Comparison of ENCODE assay signal across 22 cellular contexts in the genomic region with DNA sequence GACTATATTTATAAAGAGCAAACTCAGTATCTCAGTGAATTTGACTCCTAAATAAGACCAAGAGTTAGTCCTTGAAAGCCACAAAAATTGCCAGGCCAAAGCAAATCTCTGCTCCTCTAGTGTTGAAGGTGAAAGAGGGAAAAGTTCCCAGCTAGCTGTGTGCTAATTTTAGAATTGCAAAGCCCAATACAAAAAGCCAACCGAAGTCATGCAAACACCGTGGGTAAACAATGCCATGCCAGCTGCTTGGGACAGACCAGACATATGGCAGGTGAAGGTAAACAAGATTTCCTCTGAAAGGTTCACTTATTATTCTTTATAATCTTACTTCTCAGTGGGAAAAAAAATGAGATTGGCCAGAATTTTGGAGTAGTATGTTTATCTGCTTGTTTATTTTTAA.
A peak's percentile ranks its signal among the peaks of the same experiment; 100 is the strongest.
DNase-seq lines count a peak whose midpoint lies in the region; ATAC-seq and TF ChIP-seq lines count a peak whose summit lies in the region.
"Had no signal": no experiment of that assay in that cellular context is flagged by ENCODE, and none has a peak within 500 bp of the region (broad histone marks: within the 10 kb centered on the region; RNA-seq: fewer than 3 reads in every experiment).

No MANE protein-coding gene starts in this region.

- no peak overlapping the region for H3K4me3 ChIP-seq in left ventricle myocardium inferior
- H3K4me3 ChIP-seq: coronary artery, transverse colon had no signal

- peaks cover 4% of the 10 kb centered on the region for H3K27me3 Mint-ChIP-seq in activated CD8-positive, alpha-beta T cell treated with anti-CD3 and anti-CD28 coated beads, Interleukin-2, amount 10 ng/mL, durations not matched to agents 7 days and 5 days (ENCODE audit: low read depth)
- peaks cover 6% of the 10 kb centered on the region for H3K27me3 Mint-ChIP-seq in activated T-helper 1 cell treated with anti-CD3 and anti-CD28 coated beads, Interleukin-12 subunit alpha, Interleukin-12 subunit beta, Interleukin-2, Interleukin-4 antibody, amounts not matched to agents 30 ng/mL and 10 ng/mL and 1 ng/mL, durations not matched to agents 14 hours and 24 hours and 36 hours (ENCODE audit: insufficient read depth)

- H3K4me1 ChIP-seq in left ventricle myocardium inferior = peaks cover 12% of the 10 kb centered on the region

- DNase-seq in DMS153 (lab: John Stamatoyannopoulos, UW) = peak; percentile 84
- DNase-seq in NCI-H1105 treated with DMSO at 0.1 percent for 48 hours (lab: John Stamatoyannopoulos, UW) = peak; percentile 64
- DNase-seq in NCI-H510A treated with DMSO at 0.1 percent for 48 hours (lab: John Stamatoyannopoulos, UW) = peak; percentile 88
- DNase-seq in left ventricle myocardium inferior = no peak
- no peak for DNase-seq in activated CD8-positive, alpha-beta T cell treated with anti-CD3 and anti-CD28 coated beads, Interleukin-2, amount 10 ng/mL, durations not matched to agents 7 days and 5 days
- no peak for DNase-seq in activated T-helper 1 cell treated with anti-CD3 and anti-CD28 coated beads, Interleukin-12 subunit alpha, Interleukin-12 subunit beta, Interleukin-2, Interleukin-4 antibody, amounts not matched to agents 30 ng/mL and 10 ng/mL and 1 ng/mL, durations not matched to agents 14 hours and 24 hours and 36 hours (ENCODE audit: low spot score)
- DNase-seq: activated B cell treated with CpG ODN at 0.5 μM for 24 hours; activated T-cell treated with anti-CD3 and anti-CD28 coated beads, Interleukin-2, amount 50 U/mL, for 4 hours; CD8-positive, alpha-beta T cell; EL; GOT3; KG1; naive B cell; SK-N-SH; stimulated activated CD4-positive, alpha-beta T cell treated with anti-CD3 and anti-CD28 coated beads, Interleukin-2, amount 100 ng/mL, for 48 hours; T-helper 9 cell; transverse colon had no signal

- no peaks in the 10 kb centered on the region for H3K9me3 Mint-ChIP-seq in activated CD8-positive, alpha-beta T cell treated with anti-CD3 and anti-CD28 coated beads, Interleukin-2, amount 10 ng/mL, durations not matched to agents 7 days and 5 days (ENCODE audit: insufficient read depth)
- no peaks in the 10 kb centered on the region for H3K9me3 Mint-ChIP-seq in activated T-helper 1 cell treated with anti-CD3 and anti-CD28 coated beads, Interleukin-12 subunit alpha, Interleukin-12 subunit beta, Interleukin-2, Interleukin-4 antibody, amounts not matched to agents 30 ng/mL and 10 ng/mL and 1 ng/mL, durations not matched to agents 14 hours and 24 hours and 36 hours
- H3K9me3 Mint-ChIP-seq: stimulated activated naive CD8-positive, alpha-beta T cell treated with anti-CD3 and anti-CD28 coated beads, Interleukin-15, Interleukin-2, amounts not matched to agents 100 ng/mL and 50 ng/mL, for 24 hours had no signal

- CTCF ChIA-PET in activated CD8-positive, alpha-beta T cell treated with anti-CD3 and anti-CD28 coated beads, Interleukin-2, amount 10 ng/mL, durations not matched to agents 7 days and 5 days (lab: Charles Lee) = no interaction called here

- POLR2A ChIA-PET in activated CD8-positive, alpha-beta T cell treated with anti-CD3 and anti-CD28 coated beads, Interleukin-2, amount 10 ng/mL, durations not matched to agents 7 days and 5 days (lab: Charles Lee) = no interaction called here

- no peak overlapping the region for H3K4me3 Mint-ChIP-seq in activated CD8-positive, alpha-beta T cell treated with anti-CD3 and anti-CD28 coated beads, Interleukin-2, amount 10 ng/mL, durations not matched to agents 7 days and 5 days
- no peak overlapping the region for H3K4me3 Mint-ChIP-seq in activated T-helper 1 cell treated with anti-CD3 and anti-CD28 coated beads, Interleukin-12 subunit alpha, Interleukin-12 subunit beta, Interleukin-2, Interleukin-4 antibody, amounts not matched to agents 30 ng/mL and 10 ng/mL and 1 ng/mL, durations not matched to agents 14 hours and 24 hours and 36 hours
- H3K4me3 Mint-ChIP-seq: activated B cell treated with CpG ODN at 0.5 μM for 24 hours; activated naive CD4-positive, alpha-beta T cell treated with anti-CD3 and anti-CD28 coated beads, Interleukin-2, amount 50 U/mL, for 24 hours; activated T-cell treated with anti-CD3 and anti-CD28 coated beads, Interleukin-2, amount 50 U/mL, for 4 hours; CD8-positive, alpha-beta T cell; naive B cell; stimulated activated naive CD8-positive, alpha-beta T cell treated with anti-CD3 and anti-CD28 coated beads, Interleukin-15, Interleukin-2, amounts not matched to agents 100 ng/mL and 50 ng/mL, for 24 hours had no signal

- H3K27ac Mint-ChIP-seq in activated CD8-positive, alpha-beta T cell treated with anti-CD3 and anti-CD28 coated beads, Interleukin-2, amount 10 ng/mL, durations not matched to agents 7 days and 5 days = no peak overlapping the region
- no peak overlapping the region for H3K27ac Mint-ChIP-seq in activated T-helper 1 cell treated with anti-CD3 and anti-CD28 coated beads, Interleukin-12 subunit alpha, Interleukin-12 subunit beta, Interleukin-2, Interleukin-4 antibody, amounts not matched to agents 30 ng/mL and 10 ng/mL and 1 ng/mL, durations not matched to agents 14 hours and 24 hours and 36 hours
- H3K27ac Mint-ChIP-seq: activated B cell treated with CpG ODN at 0.5 μM for 24 hours; activated naive CD4-positive, alpha-beta T cell treated with anti-CD3 and anti-CD28 coated beads, Interleukin-2, amount 50 U/mL, for 24 hours; CD8-positive, alpha-beta T cell; naive B cell; stimulated activated naive CD8-positive, alpha-beta T cell treated with anti-CD3 and anti-CD28 coated beads, Interleukin-15, Interleukin-2, amounts not matched to agents 100 ng/mL and 50 ng/mL, for 24 hours had no signal

- no peaks in the 10 kb centered on the region for H3K36me3 Mint-ChIP-seq in activated CD8-positive, alpha-beta T cell treated with anti-CD3 and anti-CD28 coated beads, Interleukin-2, amount 10 ng/mL, durations not matched to agents 7 days and 5 days (ENCODE audit: low read depth)
- no peaks in the 10 kb centered on the region for H3K36me3 Mint-ChIP-seq in activated T-helper 1 cell treated with anti-CD3 and anti-CD28 coated beads, Interleukin-12 subunit alpha, Interleukin-12 subunit beta, Interleukin-2, Interleukin-4 antibody, amounts not matched to agents 30 ng/mL and 10 ng/mL and 1 ng/mL, durations not matched to agents 14 hours and 24 hours and 36 hours (ENCODE audit: low read depth)
- H3K36me3 Mint-ChIP-seq: activated naive CD4-positive, alpha-beta T cell treated with anti-CD3 and anti-CD28 coated beads, Interleukin-2, amount 50 U/mL, for 24 hours; CD8-positive, alpha-beta T cell had no signal

- H3K4me1 Mint-ChIP-seq in activated CD8-positive, alpha-beta T cell treated with anti-CD3 and anti-CD28 coated beads, Interleukin-2, amount 10 ng/mL, durations not matched to agents 7 days and 5 days (ENCODE audit: low read depth) = no peaks in the 10 kb centered on the region
- H3K4me1 Mint-ChIP-seq in activated T-helper 1 cell treated with anti-CD3 and anti-CD28 coated beads, Interleukin-12 subunit alpha, Interleukin-12 subunit beta, Interleukin-2, Interleukin-4 antibody, amounts not matched to agents 30 ng/mL and 10 ng/mL and 1 ng/mL, durations not matched to agents 14 hours and 24 hours and 36 hours (ENCODE audit: low read depth) = no peaks in the 10 kb centered on the region
- H3K4me1 Mint-ChIP-seq: activated B cell treated with CpG ODN at 0.5 μM for 24 hours; activated naive CD4-positive, alpha-beta T cell treated with anti-CD3 and anti-CD28 coated beads, Interleukin-2, amount 50 U/mL, for 24 hours; naive B cell had no signal

- TF ChIP-seq CTCF in left ventricle myocardium inferior (IDR thresholded peaks at IDR 0.05; ENCODE audit: borderline replicate concordance) = no peak

- H3K27me3 ChIP-seq in left ventricle myocardium inferior (ENCODE audit: low read depth) = no peaks in the 10 kb centered on the region
- H3K27me3 ChIP-seq: transverse colon had no signal

- H3K9me3 ChIP-seq in left ventricle myocardium inferior (replicated peaks) = peaks cover 12% of the 10 kb centered on the region
- H3K9me3 ChIP-seq: SK-N-SH, transverse colon had no signal

- no peak for ATAC-seq in GM21528 (IDR thresholded peaks at IDR 0.05; ENCODE audit: low FRiP score, unreplicated experiment)
- no peak for ATAC-seq in HG02981 (IDR thresholded peaks at IDR 0.05; ENCODE audit: unreplicated experiment)
- no peak for ATAC-seq in activated CD8-positive, alpha-beta T cell treated with anti-CD3 and anti-CD28 coated beads, Interleukin-2, amount 10 ng/mL, durations not matched to agents 7 days and 5 days
- ATAC-seq: activated T-cell treated with anti-CD3 and anti-CD28 coated beads, Interleukin-2, amount 50 U/mL, for 4 hours; CD8-positive, alpha-beta T cell had no signal

- H3K36me3 ChIP-seq in left ventricle myocardium inferior = no peaks in the 10 kb centered on the region
- H3K36me3 ChIP-seq: transverse colon had no signal

- intact Hi-C loops in left ventricle myocardium inferior (cut with micrococcal nuclease) = no loop called here
- intact Hi-C loops in activated T-helper 1 cell treated with anti-CD3 and anti-CD28 coated beads, Interleukin-12 subunit alpha, Interleukin-12 subunit beta, Interleukin-2, Interleukin-4 antibody, amounts not matched to agents 30 ng/mL and 10 ng/mL and 1 ng/mL, durations not matched to agents 14 hours and 24 hours and 36 hours (cut with micrococcal nuclease) = no loop called here

- peak overlapping the region; percentile 55 for H3K27ac ChIP-seq in left ventricle myocardium inferior (replicated peaks)
- H3K27ac ChIP-seq: coronary artery, transverse colon had no signal

Comparison
In these comparisons a context has a peak if more than half of its experiments do, and no peak if none do; other contexts are left out.
1. DNase-seq: peak in DMS153 (single experiment), NCI-H1105 treated with DMSO at 0.1 percent for 48 hours (single experiment) and NCI-H510A treated with DMSO at 0.1 percent for 48 hours (single experiment); none in left ventricle myocardium inferior (single experiment), activated CD8-positive, alpha-beta T cell treated with anti-CD3 and anti-CD28 coated beads, Interleukin-2, amount 10 ng/mL, durations not matched to agents 7 days and 5 days (single experiment) and activated T-helper 1 cell treated with anti-CD3 and anti-CD28 coated beads, Interleukin-12 subunit alpha, Interleukin-12 subunit beta, Interleukin-2, Interleukin-4 antibody, amounts not matched to agents 30 ng/mL and 10 ng/mL and 1 ng/mL, durations not matched to agents 14 hours and 24 hours and 36 hours (single experiment).